ENCODE assay signal across 1 cellular context in genomic region chr20:50933589-50933988, GRCh38.
TF ChIP-seq lines count a peak whose summit lies in the region.

No MANE protein-coding gene starts in this region.

TF ChIP-seq in HEK293, 187 proteins besides CTCF, POLR2A, EP300 and RAD21:
- TF ChIP-seq ZNF214 (tag by site-specific recombination; IDR thresholded peaks at IDR 0.05; ENCODE audit: borderline replicate concordance) (no peak), PRDM6 (tag by site-specific recombination; IDR thresholded peaks at IDR 0.05) (no peak), ZNF518A (tag by site-specific recombination; conservative IDR thresholded peaks at IDR 0.05; ENCODE audit: low read depth) (no peak), ZNF394 (tag by site-specific recombination; IDR thresholded peaks at IDR 0.05; ENCODE audit: borderline replicate concordance) (no peak), ZNF2 (tag by site-specific recombination; IDR thresholded peaks at IDR 0.05) (no peak), ZNF585B (tag by site-specific recombination; IDR thresholded peaks at IDR 0.05) (no peak), ATF2 (tag by site-specific recombination; IDR thresholded peaks at IDR 0.05; ENCODE audit: low read depth) (no peak), ZNF692 (tag by site-specific recombination; IDR thresholded peaks at IDR 0.05) (no peak), ZNF792 (tag by site-specific recombination; IDR thresholded peaks at IDR 0.05) (no peak), ZNF629 (tag by site-specific recombination; IDR thresholded peaks at IDR 0.05) (no peak), ZNF830 (tag by site-specific recombination; IDR thresholded peaks at IDR 0.05; ENCODE audit: low read depth) (no peak)
